ENCODE assay signal across 2 cellular contexts in the genomic region with DNA sequence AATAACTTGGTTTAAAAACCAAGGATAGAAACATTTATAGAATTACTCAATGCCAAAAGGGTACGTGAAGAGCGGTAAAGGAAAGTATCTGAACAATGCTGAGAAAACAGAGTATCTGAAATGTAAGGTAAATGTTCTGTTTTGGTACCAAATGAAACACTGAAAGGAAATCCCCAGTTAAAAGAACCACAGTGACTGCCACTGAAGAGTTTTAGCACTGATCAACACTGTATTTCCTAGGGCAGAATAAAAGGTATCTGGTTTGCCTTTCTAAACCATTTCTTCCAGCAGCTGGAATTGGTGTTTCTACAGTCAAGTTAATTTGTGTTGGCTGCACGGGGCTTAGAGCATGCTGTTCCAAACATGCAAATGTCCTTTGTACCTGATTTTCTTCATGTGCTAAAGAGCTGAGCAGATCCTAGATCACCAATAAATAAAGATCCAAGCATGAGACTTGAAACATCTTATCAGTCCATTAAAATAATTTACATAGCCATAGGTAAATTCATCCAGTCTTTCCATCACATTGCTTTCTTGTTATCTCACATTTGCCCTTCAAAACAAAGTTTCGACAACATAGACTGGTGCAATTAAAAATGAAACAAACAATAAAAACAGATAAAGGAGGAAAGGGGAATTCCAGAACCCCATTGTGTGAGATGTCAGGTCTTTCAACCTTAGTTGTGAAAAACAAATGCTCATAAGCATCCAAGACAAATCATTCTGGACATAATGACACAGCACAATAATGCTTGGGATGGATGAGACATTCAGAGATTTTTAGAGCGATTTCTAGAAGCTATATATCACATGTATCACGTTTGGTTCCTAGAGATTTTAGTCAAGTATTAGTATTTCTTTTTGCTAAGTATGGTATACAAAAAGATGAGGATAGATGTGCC.
TF ChIP-seq lines count a peak whose summit lies in the region.

No MANE protein-coding gene starts in this region.

TF ChIP-seq in liver, 16 proteins besides CTCF, POLR2A, EP300 and RAD21:
- TF ChIP-seq, protein P1, sequence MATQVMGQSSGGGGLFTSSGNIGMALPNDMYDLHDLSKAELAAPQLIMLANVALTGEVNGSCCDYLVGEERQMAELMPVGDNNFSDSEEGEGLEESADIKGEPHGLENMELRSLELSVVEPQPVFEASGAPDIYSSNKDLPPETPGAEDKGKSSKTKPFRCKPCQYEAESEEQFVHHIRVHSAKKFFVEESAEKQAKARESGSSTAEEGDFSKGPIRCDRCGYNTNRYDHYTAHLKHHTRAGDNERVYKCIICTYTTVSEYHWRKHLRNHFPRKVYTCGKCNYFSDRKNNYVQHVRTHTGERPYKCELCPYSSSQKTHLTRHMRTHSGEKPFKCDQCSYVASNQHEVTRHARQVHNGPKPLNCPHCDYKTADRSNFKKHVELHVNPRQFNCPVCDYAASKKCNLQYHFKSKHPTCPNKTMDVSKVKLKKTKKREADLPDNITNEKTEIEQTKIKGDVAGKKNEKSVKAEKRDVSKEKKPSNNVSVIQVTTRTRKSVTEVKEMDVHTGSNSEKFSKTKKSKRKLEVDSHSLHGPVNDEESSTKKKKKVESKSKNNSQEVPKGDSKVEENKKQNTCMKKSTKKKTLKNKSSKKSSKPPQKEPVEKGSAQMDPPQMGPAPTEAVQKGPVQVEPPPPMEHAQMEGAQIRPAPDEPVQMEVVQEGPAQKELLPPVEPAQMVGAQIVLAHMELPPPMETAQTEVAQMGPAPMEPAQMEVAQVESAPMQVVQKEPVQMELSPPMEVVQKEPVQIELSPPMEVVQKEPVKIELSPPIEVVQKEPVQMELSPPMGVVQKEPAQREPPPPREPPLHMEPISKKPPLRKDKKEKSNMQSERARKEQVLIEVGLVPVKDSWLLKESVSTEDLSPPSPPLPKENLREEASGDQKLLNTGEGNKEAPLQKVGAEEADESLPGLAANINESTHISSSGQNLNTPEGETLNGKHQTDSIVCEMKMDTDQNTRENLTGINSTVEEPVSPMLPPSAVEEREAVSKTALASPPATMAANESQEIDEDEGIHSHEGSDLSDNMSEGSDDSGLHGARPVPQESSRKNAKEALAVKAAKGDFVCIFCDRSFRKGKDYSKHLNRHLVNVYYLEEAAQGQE (IDR thresholded peaks at IDR 0.05) = no peak
- TF ChIP-seq, protein P2, sequence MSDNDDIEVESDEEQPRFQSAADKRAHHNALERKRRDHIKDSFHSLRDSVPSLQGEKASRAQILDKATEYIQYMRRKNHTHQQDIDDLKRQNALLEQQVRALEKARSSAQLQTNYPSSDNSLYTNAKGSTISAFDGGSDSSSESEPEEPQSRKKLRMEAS (IDR thresholded peaks at IDR 0.05) = peak; percentile 1
- TF ChIP-seq, protein P3, sequence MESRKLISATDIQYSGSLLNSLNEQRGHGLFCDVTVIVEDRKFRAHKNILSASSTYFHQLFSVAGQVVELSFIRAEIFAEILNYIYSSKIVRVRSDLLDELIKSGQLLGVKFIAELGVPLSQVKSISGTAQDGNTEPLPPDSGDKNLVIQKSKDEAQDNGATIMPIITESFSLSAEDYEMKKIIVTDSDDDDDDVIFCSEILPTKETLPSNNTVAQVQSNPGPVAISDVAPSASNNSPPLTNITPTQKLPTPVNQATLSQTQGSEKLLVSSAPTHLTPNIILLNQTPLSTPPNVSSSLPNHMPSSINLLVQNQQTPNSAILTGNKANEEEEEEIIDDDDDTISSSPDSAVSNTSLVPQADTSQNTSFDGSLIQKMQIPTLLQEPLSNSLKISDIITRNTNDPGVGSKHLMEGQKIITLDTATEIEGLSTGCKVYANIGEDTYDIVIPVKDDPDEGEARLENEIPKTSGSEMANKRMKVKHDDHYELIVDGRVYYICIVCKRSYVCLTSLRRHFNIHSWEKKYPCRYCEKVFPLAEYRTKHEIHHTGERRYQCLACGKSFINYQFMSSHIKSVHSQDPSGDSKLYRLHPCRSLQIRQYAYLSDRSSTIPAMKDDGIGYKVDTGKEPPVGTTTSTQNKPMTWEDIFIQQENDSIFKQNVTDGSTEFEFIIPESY (IDR thresholded peaks at IDR 0.05) = no peak
- no peak for TF ChIP-seq HNF4G (IDR thresholded peaks at IDR 0.05)
- no peak for TF ChIP-seq GABPA (IDR thresholded peaks at IDR 0.05 in 1 of 2, conservative IDR thresholded peaks at IDR 0.05 in 1 of 2)
- TF ChIP-seq HNF4A (conservative IDR thresholded peaks at IDR 0.05) = peak in 1 of 2 donors; percentile 18
- no peak for TF ChIP-seq FOXA1 (IDR thresholded peaks at IDR 0.05)
- no peak for TF ChIP-seq YY1 (IDR thresholded peaks at IDR 0.05)
- TF ChIP-seq JUND (IDR thresholded peaks at IDR 0.05) = no peak
TF ChIP-seq in liver: peak in this region for 2.

TF ChIP-seq in HepG2, 621 proteins besides CTCF, POLR2A, EP300 and RAD21:
- TF ChIP-seq BCL6 (CRISPR knock-in tag; IDR thresholded peaks at IDR 0.05) = no peak
- no peak for TF ChIP-seq DMAP1 (CRISPR knock-in tag; IDR thresholded peaks at IDR 0.05)
- TF ChIP-seq, protein P4, sequence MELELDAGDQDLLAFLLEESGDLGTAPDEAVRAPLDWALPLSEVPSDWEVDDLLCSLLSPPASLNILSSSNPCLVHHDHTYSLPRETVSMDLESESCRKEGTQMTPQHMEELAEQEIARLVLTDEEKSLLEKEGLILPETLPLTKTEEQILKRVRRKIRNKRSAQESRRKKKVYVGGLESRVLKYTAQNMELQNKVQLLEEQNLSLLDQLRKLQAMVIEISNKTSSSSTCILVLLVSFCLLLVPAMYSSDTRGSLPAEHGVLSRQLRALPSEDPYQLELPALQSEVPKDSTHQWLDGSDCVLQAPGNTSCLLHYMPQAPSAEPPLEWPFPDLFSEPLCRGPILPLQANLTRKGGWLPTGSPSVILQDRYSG (CRISPR knock-in tag; IDR thresholded peaks at IDR 0.05) = no peak
- TF ChIP-seq PHF8 (CRISPR knock-in tag; IDR thresholded peaks at IDR 0.05) = no peak
- TF ChIP-seq, protein P5, sequence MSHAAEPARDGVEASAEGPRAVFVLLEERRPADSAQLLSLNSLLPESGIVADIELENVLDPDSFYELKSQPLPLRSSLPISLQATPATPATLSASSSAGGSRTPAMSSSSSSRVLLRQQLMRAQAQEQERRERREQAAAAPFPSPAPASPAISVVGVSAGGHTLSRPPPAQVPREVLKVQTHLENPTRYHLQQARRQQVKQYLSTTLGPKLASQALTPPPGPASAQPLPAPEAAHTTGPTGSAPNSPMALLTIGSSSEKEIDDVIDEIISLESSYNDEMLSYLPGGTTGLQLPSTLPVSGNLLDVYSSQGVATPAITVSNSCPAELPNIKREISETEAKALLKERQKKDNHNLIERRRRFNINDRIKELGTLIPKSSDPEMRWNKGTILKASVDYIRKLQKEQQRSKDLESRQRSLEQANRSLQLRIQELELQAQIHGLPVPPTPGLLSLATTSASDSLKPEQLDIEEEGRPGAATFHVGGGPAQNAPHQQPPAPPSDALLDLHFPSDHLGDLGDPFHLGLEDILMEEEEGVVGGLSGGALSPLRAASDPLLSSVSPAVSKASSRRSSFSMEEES (CRISPR knock-in tag; IDR thresholded peaks at IDR 0.05) = no peak
- no peak for TF ChIP-seq IKZF4 (CRISPR knock-in tag; IDR thresholded peaks at IDR 0.05; ENCODE audit: borderline replicate concordance, low read depth, not compliant biosample characterization)
- TF ChIP-seq ATRX (CRISPR knock-in tag; IDR thresholded peaks at IDR 0.05; ENCODE audit: borderline replicate concordance) = no peak
- no peak for TF ChIP-seq ZNF780A (CRISPR knock-in tag; IDR thresholded peaks at IDR 0.05)
- TF ChIP-seq YY1 (IDR thresholded peaks at IDR 0.05; ENCODE audit: insufficient read depth, insufficient replicate concordance, low read depth, low read length) = no peak
- TF ChIP-seq MTF2 (CRISPR knock-in tag; IDR thresholded peaks at IDR 0.05; ENCODE audit: borderline replicate concordance) = no peak
- TF ChIP-seq ZNF124 (CRISPR knock-in tag; IDR thresholded peaks at IDR 0.05) = no peak
- TF ChIP-seq, protein P6, sequence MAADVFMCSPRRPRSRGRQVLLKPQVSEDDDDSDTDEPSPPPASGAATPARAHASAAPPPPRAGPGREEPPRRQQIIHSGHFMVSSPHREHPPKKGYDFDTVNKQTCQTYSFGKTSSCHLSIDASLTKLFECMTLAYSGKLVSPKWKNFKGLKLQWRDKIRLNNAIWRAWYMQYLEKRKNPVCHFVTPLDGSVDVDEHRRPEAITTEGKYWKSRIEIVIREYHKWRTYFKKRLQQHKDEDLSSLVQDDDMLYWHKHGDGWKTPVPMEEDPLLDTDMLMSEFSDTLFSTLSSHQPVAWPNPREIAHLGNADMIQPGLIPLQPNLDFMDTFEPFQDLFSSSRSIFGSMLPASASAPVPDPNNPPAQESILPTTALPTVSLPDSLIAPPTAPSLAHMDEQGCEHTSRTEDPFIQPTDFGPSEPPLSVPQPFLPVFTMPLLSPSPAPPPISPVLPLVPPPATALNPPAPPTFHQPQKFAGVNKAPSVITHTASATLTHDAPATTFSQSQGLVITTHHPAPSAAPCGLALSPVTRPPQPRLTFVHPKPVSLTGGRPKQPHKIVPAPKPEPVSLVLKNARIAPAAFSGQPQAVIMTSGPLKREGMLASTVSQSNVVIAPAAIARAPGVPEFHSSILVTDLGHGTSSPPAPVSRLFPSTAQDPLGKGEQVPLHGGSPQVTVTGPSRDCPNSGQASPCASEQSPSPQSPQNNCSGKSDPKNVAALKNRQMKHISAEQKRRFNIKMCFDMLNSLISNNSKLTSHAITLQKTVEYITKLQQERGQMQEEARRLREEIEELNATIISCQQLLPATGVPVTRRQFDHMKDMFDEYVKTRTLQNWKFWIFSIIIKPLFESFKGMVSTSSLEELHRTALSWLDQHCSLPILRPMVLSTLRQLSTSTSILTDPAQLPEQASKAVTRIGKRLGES (CRISPR knock-in tag; IDR thresholded peaks at IDR 0.05; ENCODE audit: borderline replicate concordance) = no peak
- no peak for TF ChIP-seq ZNF605 (CRISPR knock-in tag; IDR thresholded peaks at IDR 0.05)
